ENCODE assay signal across 30 cellular contexts in genomic region chr7:17462059-17462695, GRCh38.
DNase-seq lines count a peak whose midpoint lies in the region; ATAC-seq and TF ChIP-seq lines count a peak whose summit lies in the region.
"Had no signal": no experiment of that assay in that cellular context is flagged by ENCODE, and none has a peak within 500 bp of the region (broad histone marks: within the 10 kb centered on the region; RNA-seq: fewer than 3 reads in every experiment).

No MANE protein-coding gene starts in this region.

- peak overlapping the region; percentile 70 for H3K27ac Mint-ChIP-seq in mesothelial cell of epicardium
- no peak overlapping the region for H3K27ac Mint-ChIP-seq in T-helper 17 cell
- H3K27ac Mint-ChIP-seq: activated CD8-positive, alpha-beta T cell treated with anti-CD3 and anti-CD28 coated beads for 36 hours; activated T-helper 1 cell treated with anti-CD3 and anti-CD28 coated beads, Interleukin-12 subunit alpha, Interleukin-12 subunit beta, Interleukin-2, Interleukin-4 antibody, amounts not matched to agents 30 ng/mL and 10 ng/mL and 1 ng/mL, durations not matched to agents 14 hours and 24 hours and 36 hours; IgD-negative memory B cell; memory B cell; stimulated activated naive B cell treated with anti-CD40 and anti-IgM and Interleukin-4, amounts not matched to agents 10 μg/mL and 1 μg/mL and 100 μg/mL, for 72 hours had no signal

- H3K4me3 ChIP-seq in Loucy (ENCODE audit: low read length, poor library complexity, severe bottlenecking) = no peak overlapping the region
- H3K4me3 ChIP-seq: upper lobe of left lung had no signal

- no peak overlapping the region for H3K9ac ChIP-seq in Loucy (ENCODE audit: low read depth, low read length, poor library complexity, severe bottlenecking)
- H3K9ac ChIP-seq: BLaER1 treated with 17β-estradiol and CSF1 and Interleukin-3, amounts not matched to agents 10 nM and 100 nM; parathyroid adenoma had no signal

- H3K27me3 Mint-ChIP-seq in mesothelial cell of epicardium (ENCODE audit: low read depth) (no peaks in the 10 kb centered on the region), T-helper 17 cell (no peaks in the 10 kb centered on the region)
- H3K27me3 Mint-ChIP-seq: IgD-negative memory B cell, memory B cell had no signal

- ATAC-seq in HG03457 (IDR thresholded peaks at IDR 0.05; ENCODE audit: unreplicated experiment) (no peak), HG03432 (IDR thresholded peaks at IDR 0.05; ENCODE audit: unreplicated experiment) (no peak), GM19328 (IDR thresholded peaks at IDR 0.05; ENCODE audit: unreplicated experiment) (no peak), T-helper 17 cell (no peak)
- ATAC-seq: activated CD8-positive, alpha-beta T cell treated with anti-CD3 and anti-CD28 coated beads for 36 hours; left lobe of liver; Right ventricle myocardium inferior; stimulated activated naive B cell treated with anti-CD40 and anti-IgM and Interleukin-4, amounts not matched to agents 10 μg/mL and 1 μg/mL and 100 μg/mL, for 72 hours had no signal

- peaks cover 29% of the 10 kb centered on the region for H3K4me1 Mint-ChIP-seq in mesothelial cell of epicardium
- peaks cover 7% of the 10 kb centered on the region for H3K4me1 Mint-ChIP-seq in T-helper 17 cell

- TF ChIP-seq CTCF in Loucy (conservative IDR thresholded peaks at IDR 0.05; ENCODE audit: low read length) (no peak), mesothelial cell of epicardium (IDR thresholded peaks at IDR 0.05; ENCODE audit: unreplicated experiment) (no peak)

- H3K36me3 Mint-ChIP-seq in mesothelial cell of epicardium (peaks cover 18% of the 10 kb centered on the region), T-helper 17 cell (ENCODE audit: low read depth) (no peaks in the 10 kb centered on the region)
- H3K36me3 Mint-ChIP-seq: IgD-negative memory B cell, memory B cell had no signal

- H3K4me1 ChIP-seq in Loucy (ENCODE audit: insufficient read depth, low read length, poor library complexity, severe bottlenecking) = peaks cover 45% of the 10 kb centered on the region
- H3K4me1 ChIP-seq: parathyroid adenoma, upper lobe of left lung had no signal

- H3K9me2 ChIP-seq in Loucy (replicated peaks; ENCODE audit: low read depth, low read length) = no peaks in the 10 kb centered on the region

- H3K27me3 ChIP-seq in Loucy (ENCODE audit: insufficient read depth, low read length, poor library complexity, severe bottlenecking) = no peaks in the 10 kb centered on the region
- H3K27me3 ChIP-seq: BLaER1 treated with 17β-estradiol and CSF1 and Interleukin-3, amounts not matched to agents 10 nM and 100 nM; brain microvascular endothelial cell; upper lobe of left lung had no signal

- H3K79me2 ChIP-seq in Loucy (ENCODE audit: insufficient read depth, low read length) = no peaks in the 10 kb centered on the region
- H3K79me2 ChIP-seq: parathyroid adenoma had no signal

- H3K9me3 ChIP-seq in Loucy (ENCODE audit: insufficient read depth, low read depth, low read length) = peaks cover 6% of the 10 kb centered on the region; the same call in 1 of the 2 replicates
- no peaks in the 10 kb centered on the region for H3K9me3 ChIP-seq in T-helper 17 cell (ENCODE audit: control insufficient read depth, low read length, poor library complexity, severe bottlenecking)
- H3K9me3 ChIP-seq: upper lobe of left lung had no signal

- DNase-seq in EL (peak; percentile 31), astrocyte of the hippocampus (ENCODE audit: low read depth, low spot score) (peak; percentile 70), mesothelial cell of epicardium (ENCODE audit: low spot score in 2 of 2, unreplicated experiment in 2 of 2) (no peak), T-helper 17 cell (no peak)
- DNase-seq: activated CD8-positive, alpha-beta memory T cell treated with anti-CD3 and anti-CD28 coated beads, Interleukin-2, amount 50 U/mL, for 48 hours; activated CD8-positive, alpha-beta T cell treated with anti-CD3 and anti-CD28 coated beads for 36 hours; activated naive CD4-positive, alpha-beta T cell treated with anti-CD3 and anti-CD28 coated beads, Interleukin-2, amount 10 ng/mL, durations not matched to agents 7 days and 5 days; brain microvascular endothelial cell; COR-L47; DMS53; GDM1; NCI-H1092 treated with DMSO at 0.1 percent for 48 hours; NCI-H1694 treated with DMSO at 0.1 percent for 48 hours; NCI-H2171 treated with DMSO at 0.1 percent for 48 hours; NCI-H524; retina; stimulated activated naive B cell treated with anti-CD40 and anti-IgM and Interleukin-4, amounts not matched to agents 10 μg/mL and 1 μg/mL and 100 μg/mL, for 72 hours; upper lobe of left lung had no signal

- H3K9me3 Mint-ChIP-seq in mesothelial cell of epicardium = peaks cover 40% of the 10 kb centered on the region

- H3K36me3 ChIP-seq in Loucy (ENCODE audit: insufficient read depth, low read length) = no peaks in the 10 kb centered on the region
- H3K36me3 ChIP-seq: brain microvascular endothelial cell, upper lobe of left lung had no signal

- H4K20me1 ChIP-seq in Loucy (ENCODE audit: insufficient read depth, low read length, poor library complexity, severe bottlenecking) = no peaks in the 10 kb centered on the region
- H4K20me1 ChIP-seq: BLaER1 treated with 17β-estradiol and CSF1 and Interleukin-3, amounts not matched to agents 10 nM and 100 nM had no signal

- H3F3A ChIP-seq in Loucy (ENCODE audit: low read depth) = no peaks in the 10 kb centered on the region

- no peak overlapping the region for H2AFZ ChIP-seq in Loucy (ENCODE audit: low read length)
- H2AFZ ChIP-seq: parathyroid adenoma had no signal

- peak overlapping the region; percentile 6 for H3K4me2 ChIP-seq in Loucy (ENCODE audit: low read depth, low read length, poor library complexity, severe bottlenecking)

- no peak overlapping the region for H3K4me3 Mint-ChIP-seq in mesothelial cell of epicardium
- H3K4me3 Mint-ChIP-seq in T-helper 17 cell = no peak overlapping the region
- H3K4me3 Mint-ChIP-seq: activated CD8-positive, alpha-beta T cell treated with anti-CD3 and anti-CD28 coated beads for 36 hours; activated naive CD4-positive, alpha-beta T cell treated with anti-CD3 and anti-CD28 coated beads, Interleukin-2, amount 10 ng/mL, durations not matched to agents 7 days and 5 days; activated T-helper 1 cell treated with anti-CD3 and anti-CD28 coated beads, Interleukin-12 subunit alpha, Interleukin-12 subunit beta, Interleukin-2, Interleukin-4 antibody, amounts not matched to agents 30 ng/mL and 10 ng/mL and 1 ng/mL, durations not matched to agents 14 hours and 24 hours and 36 hours; memory B cell; neural crest cell; stimulated activated naive B cell treated with anti-CD40 and anti-IgM and Interleukin-4, amounts not matched to agents 10 μg/mL and 1 μg/mL and 100 μg/mL, for 72 hours had no signal

Comparison
In these comparisons a context has a peak if more than half of its experiments do, and no peak if none do; other contexts are left out.
1. DNase-seq: peak in EL (single experiment) and astrocyte of the hippocampus (single experiment); none in mesothelial cell of epicardium (0 of 2) and T-helper 17 cell (0 of 3).